Comparison of ENCODE assay signal across 2 cellular contexts in the genomic region with DNA sequence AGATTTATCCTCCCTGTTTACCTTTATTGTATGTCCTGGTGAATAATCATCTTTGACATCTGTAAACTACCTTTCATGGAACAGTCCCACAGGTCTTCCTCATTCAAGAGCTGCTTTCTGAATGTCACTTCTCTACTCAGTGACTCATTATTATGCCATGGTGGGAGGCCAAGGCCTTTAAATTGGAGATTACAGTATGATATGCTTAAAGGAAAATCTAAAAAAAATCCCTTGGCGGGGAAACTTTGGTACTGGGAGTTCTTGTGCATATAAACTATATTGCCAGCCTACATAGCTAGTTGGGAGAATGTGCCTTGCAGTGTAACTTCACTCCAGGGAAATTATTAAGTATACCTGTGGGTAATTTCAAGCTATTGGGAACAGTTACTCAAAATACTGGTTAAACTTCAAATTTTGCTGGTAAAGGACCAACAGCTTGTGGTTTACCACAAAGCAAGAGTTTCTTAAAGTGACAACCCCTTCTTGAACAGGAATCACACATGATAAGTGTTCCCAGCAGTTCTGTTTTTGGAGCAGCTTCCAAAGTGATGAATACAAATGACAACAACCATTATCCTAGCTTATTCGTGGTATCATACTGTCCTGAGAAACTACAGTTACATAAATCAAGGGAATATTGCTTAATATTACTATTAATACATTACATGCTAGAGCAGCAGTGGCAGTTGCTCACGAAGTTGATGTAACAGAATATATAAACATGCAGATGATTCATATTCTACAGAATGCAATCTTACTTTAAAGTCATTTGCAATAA.
TF ChIP-seq lines count a peak whose summit lies in the region.

No MANE protein-coding gene starts in this region.

TF ChIP-seq in SK-N-SH treated with all-trans-retinoic acid at 6 μM for 48 hours, 23 proteins besides CTCF, POLR2A, EP300 and RAD21:
- TF ChIP-seq, protein P1, sequence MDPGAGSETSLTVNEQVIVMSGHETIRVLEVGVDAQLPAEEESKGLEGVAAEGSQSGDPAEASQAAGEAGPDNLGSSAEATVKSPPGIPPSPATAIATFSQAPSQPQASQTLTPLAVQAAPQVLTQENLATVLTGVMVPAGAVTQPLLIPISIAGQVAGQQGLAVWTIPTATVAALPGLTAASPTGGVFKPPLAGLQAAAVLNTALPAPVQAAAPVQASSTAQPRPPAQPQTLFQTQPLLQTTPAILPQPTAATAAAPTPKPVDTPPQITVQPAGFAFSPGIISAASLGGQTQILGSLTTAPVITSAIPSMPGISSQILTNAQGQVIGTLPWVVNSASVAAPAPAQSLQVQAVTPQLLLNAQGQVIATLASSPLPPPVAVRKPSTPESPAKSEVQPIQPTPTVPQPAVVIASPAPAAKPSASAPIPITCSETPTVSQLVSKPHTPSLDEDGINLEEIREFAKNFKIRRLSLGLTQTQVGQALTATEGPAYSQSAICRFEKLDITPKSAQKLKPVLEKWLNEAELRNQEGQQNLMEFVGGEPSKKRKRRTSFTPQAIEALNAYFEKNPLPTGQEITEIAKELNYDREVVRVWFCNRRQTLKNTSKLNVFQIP (CRISPR knock-in tag; IDR thresholded peaks at IDR 0.05; ENCODE audit: borderline replicate concordance, low read depth), result no peak
- peak; percentile 31 for TF ChIP-seq ISL1 (CRISPR knock-in tag; IDR thresholded peaks at IDR 0.05)

TF ChIP-seq in SK-N-SH, 30 proteins besides CTCF, POLR2A, EP300 and RAD21 (continued from another document):
- TF ChIP-seq, protein P2, sequence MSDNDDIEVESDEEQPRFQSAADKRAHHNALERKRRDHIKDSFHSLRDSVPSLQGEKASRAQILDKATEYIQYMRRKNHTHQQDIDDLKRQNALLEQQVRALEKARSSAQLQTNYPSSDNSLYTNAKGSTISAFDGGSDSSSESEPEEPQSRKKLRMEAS (IDR thresholded peaks at IDR 0.05; ENCODE audit: low read depth), result no peak
- TF ChIP-seq, protein P3, sequence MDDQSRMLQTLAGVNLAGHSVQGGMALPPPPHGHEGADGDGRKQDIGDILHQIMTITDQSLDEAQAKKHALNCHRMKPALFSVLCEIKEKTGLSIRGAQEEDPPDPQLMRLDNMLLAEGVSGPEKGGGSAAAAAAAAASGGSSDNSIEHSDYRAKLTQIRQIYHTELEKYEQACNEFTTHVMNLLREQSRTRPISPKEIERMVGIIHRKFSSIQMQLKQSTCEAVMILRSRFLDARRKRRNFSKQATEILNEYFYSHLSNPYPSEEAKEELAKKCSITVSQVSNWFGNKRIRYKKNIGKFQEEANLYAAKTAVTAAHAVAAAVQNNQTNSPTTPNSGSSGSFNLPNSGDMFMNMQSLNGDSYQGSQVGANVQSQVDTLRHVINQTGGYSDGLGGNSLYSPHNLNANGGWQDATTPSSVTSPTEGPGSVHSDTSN (IDR thresholded peaks at IDR 0.05), result no peak
- no peak for TF ChIP-seq RFX5 (IDR thresholded peaks at IDR 0.05; ENCODE audit: low read length)
- TF ChIP-seq, protein P4, sequence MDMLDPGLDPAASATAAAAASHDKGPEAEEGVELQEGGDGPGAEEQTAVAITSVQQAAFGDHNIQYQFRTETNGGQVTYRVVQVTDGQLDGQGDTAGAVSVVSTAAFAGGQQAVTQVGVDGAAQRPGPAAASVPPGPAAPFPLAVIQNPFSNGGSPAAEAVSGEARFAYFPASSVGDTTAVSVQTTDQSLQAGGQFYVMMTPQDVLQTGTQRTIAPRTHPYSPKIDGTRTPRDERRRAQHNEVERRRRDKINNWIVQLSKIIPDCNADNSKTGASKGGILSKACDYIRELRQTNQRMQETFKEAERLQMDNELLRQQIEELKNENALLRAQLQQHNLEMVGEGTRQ (IDR thresholded peaks at IDR 0.05; ENCODE audit: borderline replicate concordance, low read depth, low read length), result no peak
- TF ChIP-seq TCF12 (IDR thresholded peaks at IDR 0.05), result no peak
- TF ChIP-seq TEAD4 (IDR thresholded peaks at IDR 0.05; ENCODE audit: borderline replicate concordance, insufficient read depth), result no peak
- TF ChIP-seq SIN3A (IDR thresholded peaks at IDR 0.05; ENCODE audit: borderline replicate concordance, low read depth, low read length), result no peak
- TF ChIP-seq SMC3 (IDR thresholded peaks at IDR 0.05; ENCODE audit: low read depth, low read length), result no peak
- TF ChIP-seq, protein P5, sequence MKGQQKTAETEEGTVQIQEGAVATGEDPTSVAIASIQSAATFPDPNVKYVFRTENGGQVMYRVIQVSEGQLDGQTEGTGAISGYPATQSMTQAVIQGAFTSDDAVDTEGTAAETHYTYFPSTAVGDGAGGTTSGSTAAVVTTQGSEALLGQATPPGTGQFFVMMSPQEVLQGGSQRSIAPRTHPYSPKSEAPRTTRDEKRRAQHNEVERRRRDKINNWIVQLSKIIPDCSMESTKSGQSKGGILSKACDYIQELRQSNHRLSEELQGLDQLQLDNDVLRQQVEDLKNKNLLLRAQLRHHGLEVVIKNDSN (IDR thresholded peaks at IDR 0.05; ENCODE audit: borderline replicate concordance, low read depth), result no peak
- no peak for TF ChIP-seq FOXJ3 (CRISPR knock-in tag; IDR thresholded peaks at IDR 0.05)
- no peak for TF ChIP-seq GATA2 (CRISPR knock-in tag; IDR thresholded peaks at IDR 0.05)
- no peak for TF ChIP-seq JUND (IDR thresholded peaks at IDR 0.05)
